ENCODE assay signal across 2 cellular contexts in genomic region chr21:15896501-15896900, GRCh38.
TF ChIP-seq lines count a peak whose summit lies in the region.

No MANE protein-coding gene starts in this region.

TF ChIP-seq in WTC11, 78 proteins besides CTCF, POLR2A, EP300 and RAD21:
- TF ChIP-seq ZNF425 (CRISPR knock-in tag; conservative IDR thresholded peaks at IDR 0.05) (no peak), ZNF281 (CRISPR knock-in tag; IDR thresholded peaks at IDR 0.05) (no peak), OVOL2 (CRISPR knock-in tag; IDR thresholded peaks at IDR 0.05; ENCODE audit: borderline replicate concordance) (no peak), MXD4 (CRISPR knock-in tag; IDR thresholded peaks at IDR 0.05; ENCODE audit: borderline replicate concordance) (no peak), SMAD3 (CRISPR knock-in tag; IDR thresholded peaks at IDR 0.05; ENCODE audit: borderline replicate concordance) (no peak), E2F5 (CRISPR knock-in tag; IDR thresholded peaks at IDR 0.05) (no peak), ZSCAN18 (CRISPR knock-in tag; IDR thresholded peaks at IDR 0.05) (no peak)

TF ChIP-seq in H1, 55 proteins besides CTCF, POLR2A, EP300 and RAD21:
- TF ChIP-seq BACH1 (IDR thresholded peaks at IDR 0.05; ENCODE audit: low read length) (no peak), MAX (IDR thresholded peaks at IDR 0.05) (peak; percentile 52; the same call in 1 of the 2 replicates), TCF12 (IDR thresholded peaks at IDR 0.05; ENCODE audit: low read depth, low read length) (no peak), KDM1A (IDR thresholded peaks at IDR 0.05; ENCODE audit: borderline replicate concordance, low read length) (no peak), SIX5 (IDR thresholded peaks at IDR 0.05; ENCODE audit: low read depth, low read length) (no peak), FOSL1 (IDR thresholded peaks at IDR 0.05; ENCODE audit: insufficient read depth, low read depth, low read length) (no peak), E2F6 (IDR thresholded peaks at IDR 0.05) (peak; percentile 30; the same call in 1 of the 2 replicates), SIN3A (conservative IDR thresholded peaks at IDR 0.05 in 1 of 2, IDR thresholded peaks at IDR 0.05 in 1 of 2; ENCODE audit: low read depth in 1 of 2, low read length in 2 of 2) (no peak), SRF (IDR thresholded peaks at IDR 0.05; ENCODE audit: low read depth, low read length) (no peak), CTBP2 (IDR thresholded peaks at IDR 0.05; ENCODE audit: borderline replicate concordance, insufficient read depth, insufficient read length, low read length) (no peak), TAF1 (IDR thresholded peaks at IDR 0.05; ENCODE audit: low read depth, low read length) (no peak), CBX5 (IDR thresholded peaks at IDR 0.05; ENCODE audit: low read depth, low read length) (no peak), JUN (IDR thresholded peaks at IDR 0.05; ENCODE audit: low read depth, low read length) (no peak), PHF8 (conservative IDR thresholded peaks at IDR 0.05; ENCODE audit: low read depth, low read length) (no peak)
